In the genomic region with DNA sequence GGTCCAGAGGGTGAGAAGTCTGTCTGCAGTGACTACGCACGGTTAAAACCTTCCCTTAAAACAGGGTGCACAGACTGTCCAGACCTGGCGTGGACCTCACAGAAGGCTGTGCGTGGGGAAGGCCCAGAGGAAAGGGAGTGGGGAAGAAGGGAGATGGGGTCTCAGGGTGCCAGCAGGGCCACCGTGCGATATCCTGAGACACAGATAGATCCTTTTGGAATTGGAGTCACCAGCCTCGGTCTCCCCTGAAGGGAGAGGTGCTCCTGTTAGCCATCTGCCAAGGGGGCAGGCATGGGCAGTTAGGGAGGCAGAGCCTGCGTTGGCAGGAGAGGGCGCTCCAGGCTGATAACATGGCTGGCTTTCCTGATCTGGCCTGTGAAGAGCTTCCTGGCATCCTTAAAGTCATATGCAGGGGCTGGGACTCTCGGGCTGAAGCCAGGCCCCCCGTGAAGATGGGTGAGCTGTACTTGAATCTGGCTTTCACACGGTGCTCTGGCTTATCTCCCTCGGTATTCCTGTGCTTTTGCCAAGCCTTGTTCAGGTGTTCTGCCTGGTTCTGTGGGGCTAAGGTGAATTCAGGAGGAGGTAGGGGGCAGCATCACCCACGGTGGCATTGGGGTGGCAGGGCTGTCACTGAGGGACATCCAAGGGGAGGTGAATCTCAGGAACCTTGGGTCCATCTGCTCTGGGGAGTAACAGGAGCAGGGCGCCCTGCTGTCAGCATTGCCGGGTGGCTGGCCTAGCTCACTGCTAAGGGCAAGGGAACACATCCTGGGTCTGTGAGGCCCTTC, we compare ENCODE assay signal across 8 cellular contexts.
DNase-seq lines count a peak whose midpoint lies in the region; ATAC-seq, FAIRE-seq and TF ChIP-seq lines count a peak whose summit lies in the region.

No MANE protein-coding gene starts in this region.

- no peaks in the 10 kb centered on the region for H3K36me3 ChIP-seq in OCI-LY1 (ENCODE audit: insufficient read depth, low read length)
- no peaks in the 10 kb centered on the region for H3K36me3 ChIP-seq in prostate gland

- H3K9me3 ChIP-seq in OCI-LY1 (ENCODE audit: low read length) (no peaks in the 10 kb centered on the region), prostate gland (no peaks in the 10 kb centered on the region)

- no peak overlapping the region for H3K9ac ChIP-seq in OCI-LY1 (ENCODE audit: low read length)

- DNase-seq in NCI-H1092 treated with DMSO at 0.1 percent for 48 hours (lab: John Stamatoyannopoulos, UW) (peak; percentile 48), NCI-H1092 (lab: John Stamatoyannopoulos, UW) (no peak), prostate gland (ENCODE audit: low spot score) (no peak), GM19239 (ENCODE audit: insufficient read length, low spot score) (no peak), NCI-H1417 treated with DMSO at 0.1 percent for 48 hours (lab: John Stamatoyannopoulos, UW) (no peak)

- WGBS in prostate gland, result 71% methylated on average over 16 of the region's 16 CpGs

- TF ChIP-seq POLR2A in prostate gland (IDR thresholded peaks at IDR 0.05), result no peak

- H3K4me1 ChIP-seq in OCI-LY1 (ENCODE audit: insufficient read depth, low read length, severe bottlenecking), result no peaks in the 10 kb centered on the region
- no peaks in the 10 kb centered on the region for H3K4me1 ChIP-seq in prostate gland (replicated peaks)

- intact Hi-C loops in prostate gland (cut with DNase I), result loop anchor here (10.0 kb wide), 1 partner anchor 307 kb away; no protein-coding TSS in a partner anchor

- no peaks in the 10 kb centered on the region for H3K79me2 ChIP-seq in OCI-LY1 (ENCODE audit: insufficient read depth, low read length)

- H2AFZ ChIP-seq in OCI-LY1 (ENCODE audit: low read length), result no peak overlapping the region

- no peaks in the 10 kb centered on the region for H3F3A ChIP-seq in OCI-LY1 (ENCODE audit: insufficient read depth, low read length)

- H4K20me1 ChIP-seq in OCI-LY1 (ENCODE audit: insufficient read depth, low read length), result no peaks in the 10 kb centered on the region

- no peak for FAIRE-seq in GM19239 (lab: Jason Lieb, UNC)

- H3K4me3 ChIP-seq in OCI-LY1 (ENCODE audit: low read depth, low read length, poor library complexity, severe bottlenecking) (no peak overlapping the region), prostate gland (no peak overlapping the region)

- TF ChIP-seq CTCF in OCI-LY1 (IDR thresholded peaks at IDR 0.05; ENCODE audit: low read length) (peak; percentile 28; the same call in 1 of the 2 replicates), prostate gland (IDR thresholded peaks at IDR 0.05) (peak in 3 of 4 experiments; percentile 15 to 62 (median 35))

- no peak overlapping the region for H3K27ac ChIP-seq in OCI-LY1 (ENCODE audit: low read depth, low read length, poor library complexity, severe bottlenecking)
- no peak overlapping the region for H3K27ac ChIP-seq in prostate gland

- H3K27me3 ChIP-seq in OCI-LY1 (ENCODE audit: insufficient read depth, low read length) (no peaks in the 10 kb centered on the region), prostate gland (replicated peaks; ENCODE audit: insufficient read depth) (peaks cover 2% of the 10 kb centered on the region)

- no peak overlapping the region for H3K4me2 ChIP-seq in OCI-LY1 (ENCODE audit: low read length)

- no peaks in the 10 kb centered on the region for H3K9me2 ChIP-seq in OCI-LY1 (ENCODE audit: low read depth, low read length)

- ATAC-seq in esophagus mucosa, result peak; percentile 34
- ATAC-seq in GM21423 (IDR thresholded peaks at IDR 0.05; ENCODE audit: unreplicated experiment), result no peak
